ENCODE assay signal across 8 cellular contexts in the genomic region with DNA sequence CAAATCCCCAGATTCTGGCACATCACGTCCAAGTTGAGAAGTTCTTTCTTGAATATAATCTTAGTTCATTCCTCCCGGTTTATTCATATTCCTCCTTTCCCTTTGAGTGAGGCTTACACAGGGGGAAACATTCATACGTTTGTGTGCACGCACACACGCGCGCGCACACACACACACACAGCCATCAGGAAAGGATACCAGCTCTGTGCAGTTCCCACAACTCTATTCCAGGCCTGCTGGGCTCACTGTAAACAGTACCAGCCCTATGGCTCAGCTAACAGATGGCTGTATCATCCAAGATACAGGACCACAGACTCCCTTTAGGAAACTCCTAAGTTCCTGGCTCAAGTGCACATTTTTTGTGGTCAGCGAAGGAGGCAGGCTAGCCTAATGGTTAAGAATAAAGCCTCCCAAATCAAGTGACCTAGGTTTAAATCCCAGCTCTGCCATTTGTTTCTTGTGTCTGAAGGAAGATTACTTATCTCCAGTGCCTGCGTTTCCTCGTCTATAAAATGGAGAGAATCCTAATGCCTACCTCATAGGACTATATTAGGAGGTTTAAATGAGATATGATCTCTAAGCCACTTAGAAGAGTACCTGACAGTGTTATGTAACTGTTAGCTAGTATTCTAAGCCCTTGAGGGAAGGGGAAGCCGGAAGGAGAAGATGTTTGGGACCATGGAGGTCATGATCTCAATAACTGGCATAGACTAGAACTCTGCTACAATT. TPM values are rescaled to one million over a fixed set of nuclear protein-coding genes. Genes with fewer than 3 reads are reported as not detected.
A peak's percentile ranks its signal among the peaks of the same experiment; 100 is the strongest.
DNase-seq lines count a peak whose midpoint lies in the region; ATAC-seq and TF ChIP-seq lines count a peak whose summit lies in the region.

No MANE protein-coding gene starts in this region.

- no peaks in the 10 kb centered on the region for H3K36me3 Mint-ChIP-seq in chondrocyte (ENCODE audit: low read depth)
- H3K36me3 Mint-ChIP-seq in natural killer cell treated with Interleukin-12 subunit alpha and Interleukin-12 subunit beta and Interleukin-15 and Interleukin-18, amount 100 ng/mL, for 72 hours, result no peaks in the 10 kb centered on the region

- H3K4me1 Mint-ChIP-seq in chondrocyte (ENCODE audit: low read depth), result peaks cover 64% of the 10 kb centered on the region
- peaks cover 69 to 79% of the 10 kb centered on the region in 2 donors for H3K4me1 Mint-ChIP-seq in natural killer cell treated with Interleukin-12 subunit alpha and Interleukin-12 subunit beta and Interleukin-15 and Interleukin-18, amount 100 ng/mL, for 72 hours (ENCODE audit: low read depth in 2 of 2)

- H3K4me3 Mint-ChIP-seq in chondrocyte (ENCODE audit: unreplicated experiment), result peak overlapping the region; percentile 82
- peak overlapping the region; percentile 97 for H3K4me3 Mint-ChIP-seq in natural killer cell treated with Interleukin-12 subunit alpha and Interleukin-12 subunit beta and Interleukin-15 and Interleukin-18, amount 100 ng/mL, for 72 hours

- no peak for TF ChIP-seq CTCF in AG10803 (conservative IDR thresholded peaks at IDR 0.05; ENCODE audit: low read length)
- TF ChIP-seq CTCF in chondrocyte (IDR thresholded peaks at IDR 0.05), result no peak

- H3K27ac Mint-ChIP-seq in chondrocyte (ENCODE audit: unreplicated experiment), result peak overlapping the region; percentile 98
- H3K27ac Mint-ChIP-seq in natural killer cell treated with Interleukin-12 subunit alpha and Interleukin-12 subunit beta and Interleukin-15 and Interleukin-18, amount 100 ng/mL, for 72 hours, result peak overlapping the region; percentile 89 to 91

- no peaks in the 10 kb centered on the region for H3K27me3 Mint-ChIP-seq in chondrocyte (ENCODE audit: low read depth)
- no peaks in the 10 kb centered on the region for H3K27me3 Mint-ChIP-seq in natural killer cell treated with Interleukin-12 subunit alpha and Interleukin-12 subunit beta and Interleukin-15 and Interleukin-18, amount 100 ng/mL, for 72 hours

- H3K9me3 Mint-ChIP-seq in chondrocyte (ENCODE audit: low read depth), result no peaks in the 10 kb centered on the region
- no peaks in the 10 kb centered on the region for H3K9me3 Mint-ChIP-seq in natural killer cell treated with Interleukin-12 subunit alpha and Interleukin-12 subunit beta and Interleukin-15 and Interleukin-18, amount 100 ng/mL, for 72 hours

- DNase-seq in AG10803 (ENCODE audit: low read depth) (peak; percentile 16), M059J (ENCODE audit: low read depth) (peak; percentile 25), chondrocyte (ENCODE audit: low spot score) (no peak), SIG-M5 (lab: John Stamatoyannopoulos, UW) (no peak), T-helper 9 cell (no peak), NCI-H2081 (lab: John Stamatoyannopoulos, UW) (no peak)
- no peak for DNase-seq in natural killer cell treated with Interleukin-12 subunit alpha and Interleukin-12 subunit beta and Interleukin-15 and Interleukin-18, amount 100 ng/mL, for 72 hours (ENCODE audit: low spot score)

- ATAC-seq in natural killer cell treated with Interleukin-12 subunit alpha and Interleukin-12 subunit beta and Interleukin-15 and Interleukin-18, amount 100 ng/mL, for 72 hours, result no peak
- ATAC-seq in HG03159 (IDR thresholded peaks at IDR 0.05; ENCODE audit: unreplicated experiment), result no peak

- no peak overlapping the region for H3K4me3 ChIP-seq in AG10803 (ENCODE audit: low read length)

RNA-seq across cellular contexts. Expression of gene TAF8, which starts 3.7 kb away (rescaled TPM):
- total RNA-seq in M059J (2014; rRNA removed; shearing (Covaris generic)), result 23.7 and 29.5 TPM in 2 replicates
- total RNA-seq in chondrocyte, result 17.0 to 20.4 TPM (median 17.2 TPM) in 3 replicates
- total RNA-seq in natural killer cell treated with Interleukin-12 subunit alpha and Interleukin-12 subunit beta and Interleukin-15 and Interleukin-18, amount 100 ng/mL, for 72 hours, result 10 to 100 TPM; 38.7 to 44.1 TPM

Comparison
In these comparisons a context has a peak if more than half of its experiments do, and no peak if none do; other contexts are left out.
1. DNase-seq: peak in AG10803 (single experiment) and M059J (single experiment); none in chondrocyte (single experiment), natural killer cell treated with Interleukin-12 subunit alpha and Interleukin-12 subunit beta and Interleukin-15 and Interleukin-18, amount 100 ng/mL, for 72 hours (single experiment), SIG-M5 (single experiment), T-helper 9 cell (single experiment) and NCI-H2081 (0 of 2).